ENCODE assay signal across 21 cellular contexts in genomic region chr1:145711213-145711651, GRCh38. TPM values are rescaled to one million over a fixed set of nuclear protein-coding genes. Genes with fewer than 3 reads are reported as not detected.
DNase-seq lines count a peak whose midpoint lies in the region; ATAC-seq and TF ChIP-seq lines count a peak whose summit lies in the region.
"Had no signal": no experiment of that assay in that cellular context is flagged by ENCODE, and none has a peak within 500 bp of the region (broad histone marks: within the 10 kb centered on the region; RNA-seq: fewer than 3 reads in every experiment).

No MANE protein-coding gene starts in this region.

- H2AK5ac ChIP-seq in neuronal stem cell (ENCODE audit: low read depth, low read length), result no peak overlapping the region

- H2BK5ac ChIP-seq in neuronal stem cell (ENCODE audit: low read length), result no peak overlapping the region

- DNase-seq in DMS53 (lab: John Stamatoyannopoulos, UW) (peak; percentile 7), DMS53 treated with DMSO at 0.1 percent for 48 hours (lab: John Stamatoyannopoulos, UW; ENCODE audit: unreplicated experiment) (no peak), epithelial cell of proximal tubule (ENCODE audit: low read depth) (peak; percentile 93), medulla oblongata (ENCODE audit: extremely low spot score) (peak; percentile 17), upper lobe of right lung (no peak), neuronal stem cell (ENCODE audit: low spot score) (no peak)
- DNase-seq: activated CD4-positive, alpha-beta T cell treated with anti-CD3 and anti-CD28 coated beads, Interleukin-2, amount 10 ng/mL, durations not matched to agents 7 days and 5 days; activated naive CD4-positive, alpha-beta T cell treated with Interleukin-2 at 50 U/mL for 16 hours; DMS153; NCI-H1417 treated with DMSO at 0.1 percent for 48 hours; NCI-H2227 treated with DMSO at 0.1 percent for 48 hours; ovary; stimulated activated CD4-positive, alpha-beta T cell treated with anti-CD3 and anti-CD28 coated beads, Interleukin-4, amount 100 ng/mL, for 4 hours had no signal

- no peak overlapping the region for H4K8ac ChIP-seq in neuronal stem cell (ENCODE audit: low read depth, low read length)

- H3K79me1 ChIP-seq in neuronal stem cell (ENCODE audit: low read depth, low read length), result no peaks in the 10 kb centered on the region

- H3K14ac ChIP-seq in neuronal stem cell (ENCODE audit: low read length), result no peak overlapping the region

- no peak overlapping the region for H3K18ac ChIP-seq in neuronal stem cell (ENCODE audit: low read length)

- H3K4me3 ChIP-seq in epithelial cell of proximal tubule (ENCODE audit: low read depth, low read length), result no peak overlapping the region
- no peak overlapping the region for H3K4me3 ChIP-seq in upper lobe of right lung
- H3K4me3 ChIP-seq in neuronal stem cell (ENCODE audit: low read length in 2 of 2), result no peak overlapping the region
- H3K4me3 ChIP-seq: ascending aorta; BLaER1 treated with 17β-estradiol and CSF1 and Interleukin-3, amounts not matched to agents 10 nM and 100 nM; ovary; skin epidermis had no signal

- no peak overlapping the region for H3K9ac ChIP-seq in neuronal stem cell (ENCODE audit: low read depth, low read length, poor library complexity)
- H3K9ac ChIP-seq: BLaER1 treated with 17β-estradiol and CSF1 and Interleukin-3, amounts not matched to agents 10 nM and 100 nM had no signal

- WGBS in neuronal stem cell (ENCODE audit: extremely low coverage in 2 of 2, insufficient read length in 2 of 2, insufficient replicate concordance in 1 of 2), 2 donors, result no CpG with 5 or more reads among the region's 3 CpGs

- no peaks in the 10 kb centered on the region for H3K27me3 ChIP-seq in upper lobe of right lung
- H3K27me3 ChIP-seq in neuronal stem cell (ENCODE audit: control insufficient read depth in 3 of 3, insufficient read depth in 3 of 3, low read depth in 1 of 3, low read length in 3 of 3), result peaks cover 0 to 14% (median 0%) of the 10 kb centered on the region in 3 experiments
- H3K27me3 ChIP-seq: ascending aorta; BLaER1 treated with 17β-estradiol and CSF1 and Interleukin-3, amounts not matched to agents 10 nM and 100 nM; ovary had no signal

- no peak overlapping the region for H2BK120ac ChIP-seq in neuronal stem cell (ENCODE audit: low read depth, low read length)

- H4K91ac ChIP-seq in neuronal stem cell (ENCODE audit: low read depth, low read length, poor library complexity), result no peak overlapping the region

- H3K4me1 ChIP-seq in upper lobe of right lung (no peaks in the 10 kb centered on the region), neuronal stem cell (ENCODE audit: control insufficient read depth in 2 of 2, insufficient read depth in 1 of 2, low read depth in 1 of 2, low read length in 2 of 2) (peaks cover 10 to 12% of the 10 kb centered on the region in 2 donors)
- H3K4me1 ChIP-seq: ascending aorta; BLaER1 treated with 17β-estradiol and CSF1 and Interleukin-3, amounts not matched to agents 10 nM and 100 nM had no signal

- no peak overlapping the region for H2BK15ac ChIP-seq in neuronal stem cell (ENCODE audit: low read length)

- no peak overlapping the region for H2BK12ac ChIP-seq in neuronal stem cell (ENCODE audit: low read length)

- H3K4me2 ChIP-seq in neuronal stem cell (ENCODE audit: insufficient read depth, low read length, poor library complexity, severe bottlenecking), result no peak overlapping the region
- H3K4me2 ChIP-seq: BLaER1 treated with 17β-estradiol and CSF1 and Interleukin-3, amounts not matched to agents 10 nM and 100 nM had no signal

- H3K23ac ChIP-seq in neuronal stem cell (ENCODE audit: low read depth, low read length, poor library complexity), result no peak overlapping the region

- H2AFZ ChIP-seq in neuronal stem cell (ENCODE audit: low read length), result no peak overlapping the region

- no peaks in the 10 kb centered on the region for H3K9me3 ChIP-seq in upper lobe of right lung
- H3K9me3 ChIP-seq in neuronal stem cell (replicated peaks in 1 of 2; ENCODE audit: control insufficient read depth in 2 of 2, insufficient read depth in 1 of 2, low read depth in 1 of 2, low read length in 2 of 2), result no peaks in the 10 kb centered on the region
- H3K9me3 ChIP-seq: ascending aorta; BLaER1 treated with 17β-estradiol and CSF1 and Interleukin-3, amounts not matched to agents 10 nM and 100 nM; ovary had no signal

- intact Hi-C loops in upper lobe of right lung (cut with DNase I), result no loop called here

- TF ChIP-seq CTCF in epithelial cell of proximal tubule (conservative IDR thresholded peaks at IDR 0.05; ENCODE audit: low read depth, low read length), result no peak
- TF ChIP-seq CTCF in upper lobe of right lung (IDR thresholded peaks at IDR 0.05), result no peak

- H3K36me3 ChIP-seq in upper lobe of right lung, result no peaks in the 10 kb centered on the region
- H3K36me3 ChIP-seq in neuronal stem cell (replicated peaks in 1 of 2; ENCODE audit: control insufficient read depth in 2 of 2, insufficient read depth in 2 of 2, low read length in 2 of 2), result no peaks in the 10 kb centered on the region
- H3K36me3 ChIP-seq: ascending aorta; BLaER1 treated with 17β-estradiol and CSF1 and Interleukin-3, amounts not matched to agents 10 nM and 100 nM; ovary had no signal

- no peak overlapping the region for H3K4ac ChIP-seq in neuronal stem cell (ENCODE audit: low read length)

- ATAC-seq in upper lobe of right lung (peak; percentile 33), GM18517 (IDR thresholded peaks at IDR 0.05; ENCODE audit: unreplicated experiment) (no peak), GM19455 (IDR thresholded peaks at IDR 0.05; ENCODE audit: unreplicated experiment) (no peak)

- H3K27ac ChIP-seq in upper lobe of right lung, result no peak overlapping the region
- no peak overlapping the region for H3K27ac ChIP-seq in neuronal stem cell (replicated peaks; ENCODE audit: low read length)
- H3K27ac ChIP-seq: 22Rv1; ascending aorta; BLaER1 treated with 17β-estradiol and CSF1 and Interleukin-3, amounts not matched to agents 10 nM and 100 nM; ovary; skin epidermis had no signal

RNA-seq across cellular contexts. Expression of gene PDZK1, which starts 4.1 kb away (rescaled TPM):
- total RNA-seq in epithelial cell of proximal tubule (2.9 and 5.0 TPM in 2 replicates), upper lobe of right lung (0.67 TPM)
- polyA plus RNA-seq in neuronal stem cell (2013, experiment 1 of 2), result 0.20 TPM
- polyA plus RNA-seq in neuronal stem cell (2013, experiment 2 of 2), result 0.22 TPM
- total RNA-seq: ascending aorta, HT1080 had no signal

RNA-seq across cellular contexts. Expression of gene CD160, which starts 8.1 kb away (rescaled TPM):
- total RNA-seq in epithelial cell of proximal tubule (not detected in 2 replicates), upper lobe of right lung (0.93 TPM)
- 0.11 TPM for polyA plus RNA-seq in neuronal stem cell (2013, experiment 1 of 2)
- polyA plus RNA-seq in neuronal stem cell (2013, experiment 2 of 2), result 0.08 TPM
- total RNA-seq: activated CD4-positive, alpha-beta T cell treated with anti-CD3 and anti-CD28 coated beads, Interleukin-2, amount 10 ng/mL, durations not matched to agents 7 days and 5 days; ascending aorta; cerebellum; HT1080 had no signal

Comparison
In these comparisons a context has a peak if more than half of its experiments do, and no peak if none do; other contexts are left out.
1. DNase-seq: peak in DMS53 (single experiment), epithelial cell of proximal tubule (single experiment) and medulla oblongata (single experiment); none in DMS53 treated with DMSO at 0.1 percent for 48 hours (single experiment), upper lobe of right lung (single experiment) and neuronal stem cell (single experiment).